15 cellular contexts compared by ENCODE assay signal in the genomic region with DNA sequence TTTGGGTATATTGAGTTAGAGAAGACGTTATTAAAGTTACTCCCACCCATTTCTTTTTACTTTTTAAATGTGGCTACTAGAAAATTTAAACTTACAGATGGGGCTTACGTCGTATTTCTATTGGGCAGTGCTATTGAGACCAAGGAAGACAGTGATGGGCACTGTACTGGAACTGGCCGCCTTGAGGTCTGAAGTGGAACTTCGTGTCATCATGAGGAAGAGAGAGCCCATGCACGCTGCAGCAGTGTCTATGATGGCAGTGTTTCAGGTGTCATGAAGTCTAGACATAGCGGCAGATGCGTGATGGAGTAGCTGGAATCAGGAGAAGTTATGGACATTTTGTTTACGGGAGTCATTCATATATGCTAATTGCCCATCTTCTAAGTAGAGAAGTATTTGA.
"Had no signal": no experiment of that assay in that cellular context is flagged by ENCODE, and none has a peak within 500 bp of the region (broad histone marks: within the 10 kb centered on the region; RNA-seq: fewer than 3 reads in every experiment).

No MANE protein-coding gene starts in this region.

- H3K4me1 ChIP-seq: lower lobe of right lung, right atrium auricular region had no signal

- H3K27me3 ChIP-seq: right atrium auricular region had no signal

- H3K4me1 Mint-ChIP-seq: activated T-helper 17 cell treated with anti-CD3 and anti-CD28 coated beads, Interleukin-2, amount 50 U/mL, for 72 hours had no signal

- H3K27ac ChIP-seq: coronary artery, epithelial cell of prostate, lower lobe of right lung, right atrium auricular region had no signal

- H3K36me3 Mint-ChIP-seq: naive B cell had no signal

- ATAC-seq: activated T-helper 17 cell treated with anti-CD3 and anti-CD28 coated beads, Interleukin-2, amount 50 U/mL, for 72 hours; lower lobe of right lung had no signal

- H3K36me3 ChIP-seq: lower lobe of right lung, right atrium auricular region had no signal

- DNase-seq: activated CD4-positive, alpha-beta T cell treated with anti-CD3 and anti-CD28 coated beads, Interleukin-2, amount 50 U/mL, for 1 hour; activated naive CD4-positive, alpha-beta T cell treated with anti-CD3 and anti-CD28 coated beads for 36 hours; activated T-cell treated with anti-CD3 and anti-CD28 coated beads for 4 hours; caudate nucleus; effector CD4-positive, alpha-beta T cell; hypothalamus; lower lobe of right lung; midbrain; naive B cell; posterior cingulate gyrus; small intestine had no signal

- H3K9me3 ChIP-seq: lower lobe of right lung, right atrium auricular region had no signal

- H3K27ac Mint-ChIP-seq: activated naive CD4-positive, alpha-beta T cell treated with anti-CD3 and anti-CD28 coated beads for 36 hours; activated T-helper 17 cell treated with anti-CD3 and anti-CD28 coated beads, Interleukin-2, amount 50 U/mL, for 72 hours had no signal

- H3K4me3 Mint-ChIP-seq: activated naive CD4-positive, alpha-beta T cell treated with anti-CD3 and anti-CD28 coated beads for 36 hours; activated T-helper 17 cell treated with anti-CD3 and anti-CD28 coated beads, Interleukin-2, amount 50 U/mL, for 72 hours; naive B cell had no signal

- H3K9me3 Mint-ChIP-seq: activated naive CD4-positive, alpha-beta T cell treated with anti-CD3 and anti-CD28 coated beads for 36 hours; activated T-helper 17 cell treated with anti-CD3 and anti-CD28 coated beads, Interleukin-2, amount 50 U/mL, for 72 hours; naive B cell had no signal

- H3K4me3 ChIP-seq: coronary artery, lower lobe of right lung, right atrium auricular region had no signal
